34 cellular contexts compared by ENCODE assay signal in the genomic region with DNA sequence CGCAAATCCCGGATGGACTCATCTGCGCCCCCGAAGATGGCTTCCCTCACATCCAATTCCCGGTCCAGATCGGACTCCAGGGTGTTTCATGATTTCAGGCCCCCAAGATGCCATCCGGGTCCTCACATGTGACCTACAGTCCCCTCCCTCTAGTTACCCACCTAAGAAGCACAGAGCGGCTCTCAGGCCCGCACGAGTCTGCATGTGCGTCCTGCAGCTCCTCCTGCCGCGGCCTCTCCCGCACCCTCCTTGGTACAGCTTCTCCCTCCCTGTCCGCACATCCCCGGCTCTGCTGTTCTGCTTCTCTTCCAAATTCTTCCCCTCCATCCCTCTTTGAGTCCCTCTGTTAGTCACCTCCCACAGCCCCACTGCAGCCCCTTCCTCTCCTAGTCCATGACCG.
"Had no signal": no experiment of that assay in that cellular context is flagged by ENCODE, and none has a peak within 500 bp of the region (broad histone marks: within the 10 kb centered on the region; RNA-seq: fewer than 3 reads in every experiment).

No MANE protein-coding gene starts in this region.

- H3K27me3 ChIP-seq: adrenal gland, brain microvascular endothelial cell had no signal

- H3K27ac ChIP-seq: adrenal gland, body of pancreas, brain microvascular endothelial cell, breast epithelium, VCaP had no signal

- FAIRE-seq: astrocyte, TTC549 had no signal

- H3K4me1 ChIP-seq: adrenal gland, body of pancreas, breast epithelium had no signal

- H3K4me3 ChIP-seq: adrenal gland, body of pancreas, breast epithelium had no signal

- H3K9me3 ChIP-seq: adrenal gland, body of pancreas, breast epithelium had no signal

- ATAC-seq: activated CD8-positive, alpha-beta T cell treated with anti-CD3 and anti-CD28 coated beads for 36 hours; activated naive CD4-positive, alpha-beta T cell treated with anti-CD3 and anti-CD28 coated beads, Interleukin-2, amount 50 U/mL, for 72 hours; activated T-cell treated with anti-CD3 and anti-CD28 coated beads, Interleukin-2, amount 50 U/mL, for 4 hours; activated T-cell treated with anti-CD3 and anti-CD28 coated beads, Interleukin-2, amount 50 U/mL, for 72 hours; activated T-helper 17 cell treated with anti-CD3 and anti-CD28 coated beads, Interleukin-2, amount 50 U/mL, for 72 hours; body of pancreas; T-cell had no signal

- H3K36me3 ChIP-seq: adrenal gland, brain microvascular endothelial cell, breast epithelium had no signal

- DNase-seq: activated B cell treated with CpG ODN at 0.5 μM for 24 hours; activated CD4-positive, alpha-beta memory T cell treated with anti-CD3 and anti-CD28 coated beads for 36 hours; activated CD4-positive, alpha-beta T cell treated with anti-CD3 and anti-CD28 coated beads for 4 hours; activated CD4-positive, alpha-beta T cell treated with anti-CD3 and anti-CD28 coated beads, Interleukin-2, amount 10 ng/mL, durations not matched to agents 24 days and 14 days; activated CD4-positive, alpha-beta T cell treated with anti-CD3 and anti-CD28 coated beads, Interleukin-2, amount 50 U/mL, for 1 hour; activated CD4-positive, alpha-beta T cell treated with anti-CD3 and anti-CD28 coated beads, Interleukin-2, amount 50 U/mL, for 4 hours; activated CD4-positive, CD25-positive, alpha-beta regulatory T cell treated with anti-CD3 and anti-CD28 coated beads, Interleukin-2, amount 50 U/mL, for 72 hours; activated CD8-positive, alpha-beta memory T cell treated with anti-CD3 and anti-CD28 coated beads, Interleukin-2, amount 50 U/mL, for 4 hours; activated CD8-positive, alpha-beta T cell treated with anti-CD3 and anti-CD28 coated beads for 36 hours; activated effector memory CD4-positive, alpha-beta T cell treated with anti-CD3 and anti-CD28 coated beads, Interleukin-2, amount 50 U/mL, for 16 hours; activated gamma-delta T cell treated with Interleukin-2 at 50 U/mL for 16 hours; activated naive CD4-positive, alpha-beta T cell; activated naive CD4-positive, alpha-beta T cell treated with anti-CD3 and anti-CD28 coated beads for 36 hours; activated naive CD4-positive, alpha-beta T cell treated with anti-CD3 and anti-CD28 coated beads, Interleukin-2, amount 50 U/mL, for 16 hours; activated naive CD8-positive, alpha-beta T cell treated with anti-CD3 and anti-CD28 coated beads for 36 hours; activated T-cell treated with anti-CD3 and anti-CD28 coated beads for 4 hours; activated T-cell treated with anti-CD3 and anti-CD28 coated beads, Interleukin-2, amount 50 U/mL, for 1 hour; activated T-cell treated with anti-CD3 and anti-CD28 coated beads, Interleukin-2, amount 50 U/mL, for 4 hours; activated T-cell treated with anti-CD3 and anti-CD28 coated beads, Interleukin-2, amount 50 U/mL, for 72 hours; adrenal gland; amniotic stem cell; aorta; body of pancreas; brain microvascular endothelial cell; central memory CD4-positive, alpha-beta T cell; T-cell; T-helper 2 cell; T-helper 9 cell had no signal
